In the genomic region with DNA sequence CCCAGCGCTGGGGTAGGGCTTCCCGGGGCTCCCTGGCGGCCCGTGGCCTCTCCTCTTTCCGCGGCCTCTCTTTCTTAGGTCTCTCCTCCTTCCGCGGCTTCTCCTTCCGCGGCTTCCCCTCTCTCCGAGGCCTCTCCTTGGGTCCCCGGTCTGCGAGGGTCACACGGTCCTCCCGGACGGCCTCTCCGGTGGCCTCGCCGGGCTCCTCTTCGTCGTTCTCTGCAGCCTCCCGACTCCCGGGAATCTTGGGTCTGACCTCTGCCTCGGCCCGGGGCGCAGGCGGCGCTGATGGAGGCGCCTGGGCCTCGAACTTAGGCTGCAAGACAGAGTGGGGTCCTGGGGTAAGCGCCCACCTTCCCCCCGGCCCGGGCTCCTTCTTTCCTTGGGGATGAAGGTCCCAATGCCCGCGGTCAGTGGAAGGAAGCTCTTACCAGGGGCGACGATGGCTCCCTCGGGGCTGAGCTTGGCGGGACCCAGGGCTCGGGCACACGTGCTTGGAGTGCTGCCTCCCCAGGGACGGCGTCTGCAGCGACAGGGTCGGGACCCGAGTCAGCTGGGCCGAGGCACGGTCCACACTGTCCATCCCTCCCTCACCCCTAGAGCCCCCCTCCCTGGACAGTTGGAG, we compare ENCODE assay signal across 1 cellular context.
A peak's percentile ranks its signal among the peaks of the same experiment; 100 is the strongest.
TF ChIP-seq lines count a peak whose summit lies in the region.

No MANE protein-coding gene starts in this region.

TF ChIP-seq in HepG2, 621 proteins besides CTCF, POLR2A, EP300 and RAD21 (continued from another document and continues in another):
- TF ChIP-seq, protein P1, sequence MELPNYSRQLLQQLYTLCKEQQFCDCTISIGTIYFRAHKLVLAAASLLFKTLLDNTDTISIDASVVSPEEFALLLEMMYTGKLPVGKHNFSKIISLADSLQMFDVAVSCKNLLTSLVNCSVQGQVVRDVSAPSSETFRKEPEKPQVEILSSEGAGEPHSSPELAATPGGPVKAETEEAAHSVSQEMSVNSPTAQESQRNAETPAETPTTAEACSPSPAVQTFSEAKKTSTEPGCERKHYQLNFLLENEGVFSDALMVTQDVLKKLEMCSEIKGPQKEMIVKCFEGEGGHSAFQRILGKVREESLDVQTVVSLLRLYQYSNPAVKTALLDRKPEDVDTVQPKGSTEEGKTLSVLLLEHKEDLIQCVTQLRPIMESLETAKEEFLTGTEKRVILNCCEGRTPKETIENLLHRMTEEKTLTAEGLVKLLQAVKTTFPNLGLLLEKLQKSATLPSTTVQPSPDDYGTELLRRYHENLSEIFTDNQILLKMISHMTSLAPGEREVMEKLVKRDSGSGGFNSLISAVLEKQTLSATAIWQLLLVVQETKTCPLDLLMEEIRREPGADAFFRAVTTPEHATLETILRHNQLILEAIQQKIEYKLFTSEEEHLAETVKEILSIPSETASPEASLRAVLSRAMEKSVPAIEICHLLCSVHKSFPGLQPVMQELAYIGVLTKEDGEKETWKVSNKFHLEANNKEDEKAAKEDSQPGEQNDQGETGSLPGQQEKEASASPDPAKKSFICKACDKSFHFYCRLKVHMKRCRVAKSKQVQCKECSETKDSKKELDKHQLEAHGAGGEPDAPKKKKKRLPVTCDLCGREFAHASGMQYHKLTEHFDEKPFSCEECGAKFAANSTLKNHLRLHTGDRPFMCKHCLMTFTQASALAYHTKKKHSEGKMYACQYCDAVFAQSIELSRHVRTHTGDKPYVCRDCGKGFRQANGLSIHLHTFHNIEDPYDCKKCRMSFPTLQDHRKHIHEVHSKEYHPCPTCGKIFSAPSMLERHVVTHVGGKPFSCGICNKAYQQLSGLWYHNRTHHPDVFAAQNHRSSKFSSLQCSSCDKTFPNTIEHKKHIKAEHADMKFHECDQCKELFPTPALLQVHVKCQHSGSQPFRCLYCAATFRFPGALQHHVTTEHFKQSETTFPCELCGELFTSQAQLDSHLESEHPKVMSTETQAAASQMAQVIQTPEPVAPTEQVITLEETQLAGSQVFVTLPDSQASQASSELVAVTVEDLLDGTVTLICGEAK (IDR thresholded peaks at IDR 0.05), result no peak
- TF ChIP-seq, protein P1 (CRISPR knock-in tag; IDR thresholded peaks at IDR 0.05), result peak; percentile 47
- TF ChIP-seq, protein P2, sequence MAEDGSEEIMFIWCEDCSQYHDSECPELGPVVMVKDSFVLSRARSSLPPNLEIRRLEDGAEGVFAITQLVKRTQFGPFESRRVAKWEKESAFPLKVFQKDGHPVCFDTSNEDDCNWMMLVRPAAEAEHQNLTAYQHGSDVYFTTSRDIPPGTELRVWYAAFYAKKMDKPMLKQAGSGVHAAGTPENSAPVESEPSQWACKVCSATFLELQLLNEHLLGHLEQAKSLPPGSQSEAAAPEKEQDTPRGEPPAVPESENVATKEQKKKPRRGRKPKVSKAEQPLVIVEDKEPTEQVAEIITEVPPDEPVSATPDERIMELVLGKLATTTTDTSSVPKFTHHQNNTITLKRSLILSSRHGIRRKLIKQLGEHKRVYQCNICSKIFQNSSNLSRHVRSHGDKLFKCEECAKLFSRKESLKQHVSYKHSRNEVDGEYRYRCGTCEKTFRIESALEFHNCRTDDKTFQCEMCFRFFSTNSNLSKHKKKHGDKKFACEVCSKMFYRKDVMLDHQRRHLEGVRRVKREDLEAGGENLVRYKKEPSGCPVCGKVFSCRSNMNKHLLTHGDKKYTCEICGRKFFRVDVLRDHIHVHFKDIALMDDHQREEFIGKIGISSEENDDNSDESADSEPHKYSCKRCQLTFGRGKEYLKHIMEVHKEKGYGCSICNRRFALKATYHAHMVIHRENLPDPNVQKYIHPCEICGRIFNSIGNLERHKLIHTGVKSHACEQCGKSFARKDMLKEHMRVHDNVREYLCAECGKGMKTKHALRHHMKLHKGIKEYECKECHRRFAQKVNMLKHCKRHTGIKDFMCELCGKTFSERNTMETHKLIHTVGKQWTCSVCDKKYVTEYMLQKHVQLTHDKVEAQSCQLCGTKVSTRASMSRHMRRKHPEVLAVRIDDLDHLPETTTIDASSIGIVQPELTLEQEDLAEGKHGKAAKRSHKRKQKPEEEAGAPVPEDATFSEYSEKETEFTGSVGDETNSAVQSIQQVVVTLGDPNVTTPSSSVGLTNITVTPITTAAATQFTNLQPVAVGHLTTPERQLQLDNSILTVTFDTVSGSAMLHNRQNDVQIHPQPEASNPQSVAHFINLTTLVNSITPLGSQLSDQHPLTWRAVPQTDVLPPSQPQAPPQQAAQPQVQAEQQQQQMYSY (CRISPR knock-in tag; IDR thresholded peaks at IDR 0.05), result peak; percentile 46; the same call in 1 of the 2 replicates
- TF ChIP-seq, protein P3, sequence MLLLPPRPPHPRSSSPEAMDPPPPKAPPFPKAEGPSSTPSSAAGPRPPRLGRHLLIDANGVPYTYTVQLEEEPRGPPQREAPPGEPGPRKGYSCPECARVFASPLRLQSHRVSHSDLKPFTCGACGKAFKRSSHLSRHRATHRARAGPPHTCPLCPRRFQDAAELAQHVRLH (CRISPR knock-in tag; IDR thresholded peaks at IDR 0.05; ENCODE audit: borderline replicate concordance, low read depth), result peak; percentile 19; the same call in 1 of the 2 replicates
- TF ChIP-seq HDAC1 (CRISPR knock-in tag; IDR thresholded peaks at IDR 0.05) (peak; percentile 19), NFYB (CRISPR knock-in tag; IDR thresholded peaks at IDR 0.05) (peak; percentile 4; the same call in 1 of the 2 replicates), ZNF232 (CRISPR knock-in tag; IDR thresholded peaks at IDR 0.05; ENCODE audit: borderline replicate concordance) (peak; percentile 75; the same call in 1 of the 2 replicates), SP140L (CRISPR knock-in tag; IDR thresholded peaks at IDR 0.05; ENCODE audit: borderline replicate concordance) (0 out of 2 replicates have a peak, but pooled peaks have one; percentile 23), ZFX (CRISPR knock-in tag; IDR thresholded peaks at IDR 0.05; ENCODE audit: low read depth) (peak; percentile 37), HOXA9 (CRISPR knock-in tag; IDR thresholded peaks at IDR 0.05; ENCODE audit: borderline replicate concordance) (no peak), ZNF792 (CRISPR knock-in tag; IDR thresholded peaks at IDR 0.05) (peak; percentile 32; the same call in 1 of the 2 replicates), KLF13 (CRISPR knock-in tag; IDR thresholded peaks at IDR 0.05) (peak; percentile 76; the same call in 1 of the 2 replicates), ZNF367 (CRISPR knock-in tag; IDR thresholded peaks at IDR 0.05; ENCODE audit: borderline replicate concordance) (no peak), SP2 (CRISPR knock-in tag; IDR thresholded peaks at IDR 0.05) (peak; percentile 54), EED (CRISPR knock-in tag; IDR thresholded peaks at IDR 0.05) (peak; percentile 75), RXRB (CRISPR knock-in tag; IDR thresholded peaks at IDR 0.05; ENCODE audit: borderline replicate concordance) (no peak), ZNF678 (CRISPR knock-in tag; IDR thresholded peaks at IDR 0.05) (0 out of 2 replicates have a peak, but pooled peaks have one; percentile 60), ZNF816 (CRISPR knock-in tag; IDR thresholded peaks at IDR 0.05; ENCODE audit: borderline replicate concordance) (0 out of 2 replicates have a peak, but pooled peaks have one; percentile 36), ZBTB7B (CRISPR knock-in tag; IDR thresholded peaks at IDR 0.05) (no peak; the same call in 1 of the 2 replicates), SATB2 (CRISPR knock-in tag; IDR thresholded peaks at IDR 0.05) (peak; percentile 90)
- TF ChIP-seq, protein P4, sequence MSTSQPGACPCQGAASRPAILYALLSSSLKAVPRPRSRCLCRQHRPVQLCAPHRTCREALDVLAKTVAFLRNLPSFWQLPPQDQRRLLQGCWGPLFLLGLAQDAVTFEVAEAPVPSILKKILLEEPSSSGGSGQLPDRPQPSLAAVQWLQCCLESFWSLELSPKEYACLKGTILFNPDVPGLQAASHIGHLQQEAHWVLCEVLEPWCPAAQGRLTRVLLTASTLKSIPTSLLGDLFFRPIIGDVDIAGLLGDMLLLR (CRISPR knock-in tag; IDR thresholded peaks at IDR 0.05), result no peak
- TF ChIP-seq, protein P5, sequence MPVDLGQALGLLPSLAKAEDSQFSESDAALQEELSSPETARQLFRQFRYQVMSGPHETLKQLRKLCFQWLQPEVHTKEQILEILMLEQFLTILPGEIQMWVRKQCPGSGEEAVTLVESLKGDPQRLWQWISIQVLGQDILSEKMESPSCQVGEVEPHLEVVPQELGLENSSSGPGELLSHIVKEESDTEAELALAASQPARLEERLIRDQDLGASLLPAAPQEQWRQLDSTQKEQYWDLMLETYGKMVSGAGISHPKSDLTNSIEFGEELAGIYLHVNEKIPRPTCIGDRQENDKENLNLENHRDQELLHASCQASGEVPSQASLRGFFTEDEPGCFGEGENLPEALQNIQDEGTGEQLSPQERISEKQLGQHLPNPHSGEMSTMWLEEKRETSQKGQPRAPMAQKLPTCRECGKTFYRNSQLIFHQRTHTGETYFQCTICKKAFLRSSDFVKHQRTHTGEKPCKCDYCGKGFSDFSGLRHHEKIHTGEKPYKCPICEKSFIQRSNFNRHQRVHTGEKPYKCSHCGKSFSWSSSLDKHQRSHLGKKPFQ (CRISPR knock-in tag; IDR thresholded peaks at IDR 0.05; ENCODE audit: insufficient replicate concordance), result peak; percentile 28
- TF ChIP-seq, protein P6, sequence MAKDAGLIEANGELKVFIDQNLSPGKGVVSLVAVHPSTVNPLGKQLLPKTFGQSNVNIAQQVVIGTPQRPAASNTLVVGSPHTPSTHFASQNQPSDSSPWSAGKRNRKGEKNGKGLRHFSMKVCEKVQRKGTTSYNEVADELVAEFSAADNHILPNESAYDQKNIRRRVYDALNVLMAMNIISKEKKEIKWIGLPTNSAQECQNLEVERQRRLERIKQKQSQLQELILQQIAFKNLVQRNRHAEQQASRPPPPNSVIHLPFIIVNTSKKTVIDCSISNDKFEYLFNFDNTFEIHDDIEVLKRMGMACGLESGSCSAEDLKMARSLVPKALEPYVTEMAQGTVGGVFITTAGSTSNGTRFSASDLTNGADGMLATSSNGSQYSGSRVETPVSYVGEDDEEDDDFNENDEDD (CRISPR knock-in tag; IDR thresholded peaks at IDR 0.05; ENCODE audit: borderline replicate concordance), result 0 out of 2 replicates have a peak, but pooled peaks have one; percentile 65
- TF ChIP-seq, protein P7, sequence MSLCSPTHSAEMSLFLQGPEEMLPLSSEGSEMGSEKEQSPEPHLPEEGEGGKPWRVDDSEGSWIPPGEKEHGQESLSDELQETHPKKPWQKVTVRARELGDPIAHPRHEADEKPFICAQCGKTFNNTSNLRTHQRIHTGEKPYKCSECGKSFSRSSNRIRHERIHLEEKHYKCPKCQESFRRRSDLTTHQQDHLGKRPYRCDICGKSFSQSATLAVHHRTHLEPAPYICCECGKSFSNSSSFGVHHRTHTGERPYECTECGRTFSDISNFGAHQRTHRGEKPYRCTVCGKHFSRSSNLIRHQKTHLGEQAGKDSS (CRISPR knock-in tag; IDR thresholded peaks at IDR 0.05; ENCODE audit: borderline replicate concordance, low read depth), result 0 out of 2 replicates have a peak, but pooled peaks have one; percentile 14
- TF ChIP-seq, protein P8, sequence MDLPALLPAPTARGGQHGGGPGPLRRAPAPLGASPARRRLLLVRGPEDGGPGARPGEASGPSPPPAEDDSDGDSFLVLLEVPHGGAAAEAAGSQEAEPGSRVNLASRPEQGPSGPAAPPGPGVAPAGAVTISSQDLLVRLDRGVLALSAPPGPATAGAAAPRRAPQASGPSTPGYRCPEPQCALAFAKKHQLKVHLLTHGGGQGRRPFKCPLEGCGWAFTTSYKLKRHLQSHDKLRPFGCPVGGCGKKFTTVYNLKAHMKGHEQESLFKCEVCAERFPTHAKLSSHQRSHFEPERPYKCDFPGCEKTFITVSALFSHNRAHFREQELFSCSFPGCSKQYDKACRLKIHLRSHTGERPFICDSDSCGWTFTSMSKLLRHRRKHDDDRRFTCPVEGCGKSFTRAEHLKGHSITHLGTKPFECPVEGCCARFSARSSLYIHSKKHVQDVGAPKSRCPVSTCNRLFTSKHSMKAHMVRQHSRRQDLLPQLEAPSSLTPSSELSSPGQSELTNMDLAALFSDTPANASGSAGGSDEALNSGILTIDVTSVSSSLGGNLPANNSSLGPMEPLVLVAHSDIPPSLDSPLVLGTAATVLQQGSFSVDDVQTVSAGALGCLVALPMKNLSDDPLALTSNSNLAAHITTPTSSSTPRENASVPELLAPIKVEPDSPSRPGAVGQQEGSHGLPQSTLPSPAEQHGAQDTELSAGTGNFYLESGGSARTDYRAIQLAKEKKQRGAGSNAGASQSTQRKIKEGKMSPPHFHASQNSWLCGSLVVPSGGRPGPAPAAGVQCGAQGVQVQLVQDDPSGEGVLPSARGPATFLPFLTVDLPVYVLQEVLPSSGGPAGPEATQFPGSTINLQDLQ (CRISPR knock-in tag; IDR thresholded peaks at IDR 0.05), result 0 out of 2 replicates have a peak, but pooled peaks have one; percentile 33
- TF ChIP-seq, protein P9, sequence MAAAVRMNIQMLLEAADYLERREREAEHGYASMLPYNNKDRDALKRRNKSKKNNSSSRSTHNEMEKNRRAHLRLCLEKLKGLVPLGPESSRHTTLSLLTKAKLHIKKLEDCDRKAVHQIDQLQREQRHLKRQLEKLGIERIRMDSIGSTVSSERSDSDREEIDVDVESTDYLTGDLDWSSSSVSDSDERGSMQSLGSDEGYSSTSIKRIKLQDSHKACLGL (CRISPR knock-in tag; IDR thresholded peaks at IDR 0.05), result peak; percentile 39; the same call in 1 of the 2 replicates
- TF ChIP-seq, protein P10, sequence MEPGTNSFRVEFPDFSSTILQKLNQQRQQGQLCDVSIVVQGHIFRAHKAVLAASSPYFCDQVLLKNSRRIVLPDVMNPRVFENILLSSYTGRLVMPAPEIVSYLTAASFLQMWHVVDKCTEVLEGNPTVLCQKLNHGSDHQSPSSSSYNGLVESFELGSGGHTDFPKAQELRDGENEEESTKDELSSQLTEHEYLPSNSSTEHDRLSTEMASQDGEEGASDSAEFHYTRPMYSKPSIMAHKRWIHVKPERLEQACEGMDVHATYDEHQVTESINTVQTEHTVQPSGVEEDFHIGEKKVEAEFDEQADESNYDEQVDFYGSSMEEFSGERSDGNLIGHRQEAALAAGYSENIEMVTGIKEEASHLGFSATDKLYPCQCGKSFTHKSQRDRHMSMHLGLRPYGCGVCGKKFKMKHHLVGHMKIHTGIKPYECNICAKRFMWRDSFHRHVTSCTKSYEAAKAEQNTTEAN (CRISPR knock-in tag; conservative IDR thresholded peaks at IDR 0.05), result peak; percentile 56; the same call in 1 of the 2 replicates
